Comparison of ENCODE assay signal across 1 cellular context in the genomic region with DNA sequence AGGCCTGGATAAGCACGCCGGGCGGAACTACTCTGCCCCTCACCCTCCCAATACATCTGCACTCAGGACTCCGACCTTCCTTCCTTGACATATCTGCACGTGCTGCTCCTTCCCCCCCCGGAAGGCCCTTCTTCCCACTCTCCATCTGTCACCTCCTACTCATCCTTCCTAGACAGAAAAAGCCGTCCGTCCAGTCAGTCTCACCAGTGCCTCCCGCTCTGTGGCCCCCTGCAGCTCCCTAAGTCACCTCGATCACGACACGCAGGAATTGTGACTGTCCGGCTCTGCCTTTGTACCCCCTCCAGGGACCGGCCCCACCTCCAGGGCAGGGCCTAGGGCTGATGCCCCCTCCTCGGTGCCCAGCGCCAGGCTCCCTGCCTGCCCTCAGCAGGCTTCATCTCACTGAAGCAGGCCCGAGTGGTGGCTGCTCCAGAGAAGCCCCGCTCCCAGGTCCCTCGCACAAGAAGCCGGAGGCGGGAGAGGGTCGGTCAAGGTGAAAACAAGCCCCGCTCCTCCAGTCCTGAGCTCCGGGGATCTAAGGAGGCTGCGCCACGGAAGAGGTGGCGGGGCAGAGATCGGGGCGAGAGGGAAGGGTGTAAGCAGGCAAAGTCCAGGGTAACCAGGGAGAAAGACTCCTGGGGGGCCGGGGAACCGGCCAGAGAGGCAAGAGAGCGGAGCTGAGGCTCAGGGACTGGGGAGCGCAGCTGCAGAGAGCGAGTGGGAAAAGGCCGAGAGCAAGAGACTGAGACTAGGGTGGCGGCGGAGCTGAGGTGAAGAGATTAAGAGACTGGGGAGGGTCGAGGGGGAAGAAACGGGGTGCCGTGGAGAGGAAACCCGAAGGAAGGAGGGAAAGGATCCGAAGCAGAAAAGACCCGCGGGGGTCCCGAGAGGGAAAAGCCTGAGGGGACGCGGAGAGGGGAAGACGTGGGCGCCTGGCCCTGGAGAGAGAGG.
TF ChIP-seq lines count a peak whose summit lies in the region.

No MANE protein-coding gene starts in this region.

TF ChIP-seq in HepG2, 621 proteins besides CTCF, POLR2A, EP300 and RAD21 (continues in another document):
- TF ChIP-seq ZNF225 (CRISPR knock-in tag; IDR thresholded peaks at IDR 0.05) (peak; percentile 31; the same call in 1 of the 2 replicates), ISX (CRISPR knock-in tag; conservative IDR thresholded peaks at IDR 0.05) (0 out of 2 replicates have a peak, but pooled peaks have one; percentile 35), IRX3 (CRISPR knock-in tag; IDR thresholded peaks at IDR 0.05; ENCODE audit: borderline replicate concordance, low read depth) (no peak), ZNF558 (CRISPR knock-in tag; IDR thresholded peaks at IDR 0.05; ENCODE audit: borderline replicate concordance) (0 out of 2 replicates have a peak, but pooled peaks have one; percentile 53), ATF1 (CRISPR knock-in tag; IDR thresholded peaks at IDR 0.05) (no peak), ZSCAN31 (CRISPR knock-in tag; IDR thresholded peaks at IDR 0.05; ENCODE audit: low read depth) (peak; percentile 44; the same call in 1 of the 2 replicates), ZNF816 (CRISPR knock-in tag; IDR thresholded peaks at IDR 0.05; ENCODE audit: borderline replicate concordance) (no peak), DPF2 (CRISPR knock-in tag; IDR thresholded peaks at IDR 0.05; ENCODE audit: borderline replicate concordance, low read depth) (no peak), DR1 (CRISPR knock-in tag; IDR thresholded peaks at IDR 0.05) (no peak), ZNF563 (CRISPR knock-in tag; IDR thresholded peaks at IDR 0.05) (peak; percentile 36; the same call in 1 of the 2 replicates), ZNF7 (CRISPR knock-in tag; IDR thresholded peaks at IDR 0.05) (no peak), NR1H2 (CRISPR knock-in tag; IDR thresholded peaks at IDR 0.05; ENCODE audit: borderline replicate concordance, low read depth) (no peak), THAP11 (CRISPR knock-in tag; IDR thresholded peaks at IDR 0.05) (0 out of 2 replicates have a peak, but pooled peaks have one; percentile 2), U2AF1 (optimal IDR thresholded peaks at IDR 0.05; ENCODE audit: low read depth, low read length) (no peak), SUZ12 (IDR thresholded peaks at IDR 0.05; ENCODE audit: low read depth, low read length) (no peak), ESRRA (CRISPR knock-in tag; IDR thresholded peaks at IDR 0.05; ENCODE audit: low read depth) (no peak), ZNF619 (CRISPR knock-in tag; IDR thresholded peaks at IDR 0.05) (0 out of 2 replicates have a peak, but pooled peaks have one; percentile 59), ZNF772 (CRISPR knock-in tag; IDR thresholded peaks at IDR 0.05) (0 out of 2 replicates have a peak, but pooled peaks have one; percentile 54), MYNN (CRISPR knock-in tag; IDR thresholded peaks at IDR 0.05; ENCODE audit: low read depth) (no peak), TBX2 (CRISPR knock-in tag; IDR thresholded peaks at IDR 0.05; ENCODE audit: borderline replicate concordance) (peak; percentile 30; the same call in 1 of the 2 replicates), TARDBP (CRISPR knock-in tag; IDR thresholded peaks at IDR 0.05) (no peak), AHR (CRISPR knock-in tag; IDR thresholded peaks at IDR 0.05) (no peak), ZNF530 (CRISPR knock-in tag; IDR thresholded peaks at IDR 0.05; ENCODE audit: low read depth) (no peak), ZNF552 (CRISPR knock-in tag; IDR thresholded peaks at IDR 0.05; ENCODE audit: borderline replicate concordance) (no peak), ZBTB3 (CRISPR knock-in tag; IDR thresholded peaks at IDR 0.05; ENCODE audit: borderline replicate concordance, low read depth) (no peak), JARID2 (CRISPR knock-in tag; IDR thresholded peaks at IDR 0.05; ENCODE audit: insufficient replicate concordance) (no peak)
- TF ChIP-seq, protein P1, sequence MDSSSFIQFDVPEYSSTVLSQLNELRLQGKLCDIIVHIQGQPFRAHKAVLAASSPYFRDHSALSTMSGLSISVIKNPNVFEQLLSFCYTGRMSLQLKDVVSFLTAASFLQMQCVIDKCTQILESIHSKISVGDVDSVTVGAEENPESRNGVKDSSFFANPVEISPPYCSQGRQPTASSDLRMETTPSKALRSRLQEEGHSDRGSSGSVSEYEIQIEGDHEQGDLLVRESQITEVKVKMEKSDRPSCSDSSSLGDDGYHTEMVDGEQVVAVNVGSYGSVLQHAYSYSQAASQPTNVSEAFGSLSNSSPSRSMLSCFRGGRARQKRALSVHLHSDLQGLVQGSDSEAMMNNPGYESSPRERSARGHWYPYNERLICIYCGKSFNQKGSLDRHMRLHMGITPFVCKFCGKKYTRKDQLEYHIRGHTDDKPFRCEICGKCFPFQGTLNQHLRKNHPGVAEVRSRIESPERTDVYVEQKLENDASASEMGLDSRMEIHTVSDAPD (CRISPR knock-in tag; IDR thresholded peaks at IDR 0.05): no peak
- TF ChIP-seq, protein P2, sequence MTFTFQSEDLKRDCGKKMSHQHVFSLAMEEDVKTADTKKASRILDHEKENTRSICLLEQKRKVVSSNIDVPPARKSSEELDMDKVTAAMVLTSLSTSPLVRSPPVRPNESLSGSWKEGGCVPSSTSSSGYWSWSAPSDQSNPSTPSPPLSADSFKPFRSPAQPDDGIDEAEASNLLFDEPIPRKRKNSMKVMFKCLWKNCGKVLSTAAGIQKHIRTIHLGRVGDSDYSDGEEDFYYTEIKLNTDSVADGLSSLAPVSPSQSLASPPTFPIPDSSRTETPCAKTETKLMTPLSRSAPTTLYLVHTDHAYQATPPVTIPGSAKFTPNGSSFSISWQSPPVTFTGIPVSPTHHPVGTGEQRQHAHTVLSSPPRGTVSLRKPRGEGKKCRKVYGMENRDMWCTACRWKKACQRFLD (CRISPR knock-in tag; IDR thresholded peaks at IDR 0.05; ENCODE audit: borderline replicate concordance): no peak
- TF ChIP-seq, protein P3, sequence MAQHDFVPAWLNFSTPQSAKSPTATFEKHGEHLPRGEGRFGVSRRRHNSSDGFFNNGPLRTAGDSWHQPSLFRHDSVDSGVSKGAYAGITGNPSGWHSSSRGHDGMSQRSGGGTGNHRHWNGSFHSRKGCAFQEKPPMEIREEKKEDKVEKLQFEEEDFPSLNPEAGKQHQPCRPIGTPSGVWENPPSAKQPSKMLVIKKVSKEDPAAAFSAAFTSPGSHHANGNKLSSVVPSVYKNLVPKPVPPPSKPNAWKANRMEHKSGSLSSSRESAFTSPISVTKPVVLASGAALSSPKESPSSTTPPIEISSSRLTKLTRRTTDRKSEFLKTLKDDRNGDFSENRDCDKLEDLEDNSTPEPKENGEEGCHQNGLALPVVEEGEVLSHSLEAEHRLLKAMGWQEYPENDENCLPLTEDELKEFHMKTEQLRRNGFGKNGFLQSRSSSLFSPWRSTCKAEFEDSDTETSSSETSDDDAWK (CRISPR knock-in tag; IDR thresholded peaks at IDR 0.05): no peak
- TF ChIP-seq, protein P4, sequence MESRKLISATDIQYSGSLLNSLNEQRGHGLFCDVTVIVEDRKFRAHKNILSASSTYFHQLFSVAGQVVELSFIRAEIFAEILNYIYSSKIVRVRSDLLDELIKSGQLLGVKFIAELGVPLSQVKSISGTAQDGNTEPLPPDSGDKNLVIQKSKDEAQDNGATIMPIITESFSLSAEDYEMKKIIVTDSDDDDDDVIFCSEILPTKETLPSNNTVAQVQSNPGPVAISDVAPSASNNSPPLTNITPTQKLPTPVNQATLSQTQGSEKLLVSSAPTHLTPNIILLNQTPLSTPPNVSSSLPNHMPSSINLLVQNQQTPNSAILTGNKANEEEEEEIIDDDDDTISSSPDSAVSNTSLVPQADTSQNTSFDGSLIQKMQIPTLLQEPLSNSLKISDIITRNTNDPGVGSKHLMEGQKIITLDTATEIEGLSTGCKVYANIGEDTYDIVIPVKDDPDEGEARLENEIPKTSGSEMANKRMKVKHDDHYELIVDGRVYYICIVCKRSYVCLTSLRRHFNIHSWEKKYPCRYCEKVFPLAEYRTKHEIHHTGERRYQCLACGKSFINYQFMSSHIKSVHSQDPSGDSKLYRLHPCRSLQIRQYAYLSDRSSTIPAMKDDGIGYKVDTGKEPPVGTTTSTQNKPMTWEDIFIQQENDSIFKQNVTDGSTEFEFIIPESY (CRISPR knock-in tag; IDR thresholded peaks at IDR 0.05): no peak
- TF ChIP-seq, protein P5, sequence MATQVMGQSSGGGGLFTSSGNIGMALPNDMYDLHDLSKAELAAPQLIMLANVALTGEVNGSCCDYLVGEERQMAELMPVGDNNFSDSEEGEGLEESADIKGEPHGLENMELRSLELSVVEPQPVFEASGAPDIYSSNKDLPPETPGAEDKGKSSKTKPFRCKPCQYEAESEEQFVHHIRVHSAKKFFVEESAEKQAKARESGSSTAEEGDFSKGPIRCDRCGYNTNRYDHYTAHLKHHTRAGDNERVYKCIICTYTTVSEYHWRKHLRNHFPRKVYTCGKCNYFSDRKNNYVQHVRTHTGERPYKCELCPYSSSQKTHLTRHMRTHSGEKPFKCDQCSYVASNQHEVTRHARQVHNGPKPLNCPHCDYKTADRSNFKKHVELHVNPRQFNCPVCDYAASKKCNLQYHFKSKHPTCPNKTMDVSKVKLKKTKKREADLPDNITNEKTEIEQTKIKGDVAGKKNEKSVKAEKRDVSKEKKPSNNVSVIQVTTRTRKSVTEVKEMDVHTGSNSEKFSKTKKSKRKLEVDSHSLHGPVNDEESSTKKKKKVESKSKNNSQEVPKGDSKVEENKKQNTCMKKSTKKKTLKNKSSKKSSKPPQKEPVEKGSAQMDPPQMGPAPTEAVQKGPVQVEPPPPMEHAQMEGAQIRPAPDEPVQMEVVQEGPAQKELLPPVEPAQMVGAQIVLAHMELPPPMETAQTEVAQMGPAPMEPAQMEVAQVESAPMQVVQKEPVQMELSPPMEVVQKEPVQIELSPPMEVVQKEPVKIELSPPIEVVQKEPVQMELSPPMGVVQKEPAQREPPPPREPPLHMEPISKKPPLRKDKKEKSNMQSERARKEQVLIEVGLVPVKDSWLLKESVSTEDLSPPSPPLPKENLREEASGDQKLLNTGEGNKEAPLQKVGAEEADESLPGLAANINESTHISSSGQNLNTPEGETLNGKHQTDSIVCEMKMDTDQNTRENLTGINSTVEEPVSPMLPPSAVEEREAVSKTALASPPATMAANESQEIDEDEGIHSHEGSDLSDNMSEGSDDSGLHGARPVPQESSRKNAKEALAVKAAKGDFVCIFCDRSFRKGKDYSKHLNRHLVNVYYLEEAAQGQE (IDR thresholded peaks at IDR 0.05; ENCODE audit: borderline replicate concordance in 1 of 2, low read depth in 1 of 2, low read length in 2 of 2): no peak
- TF ChIP-seq, protein P6, sequence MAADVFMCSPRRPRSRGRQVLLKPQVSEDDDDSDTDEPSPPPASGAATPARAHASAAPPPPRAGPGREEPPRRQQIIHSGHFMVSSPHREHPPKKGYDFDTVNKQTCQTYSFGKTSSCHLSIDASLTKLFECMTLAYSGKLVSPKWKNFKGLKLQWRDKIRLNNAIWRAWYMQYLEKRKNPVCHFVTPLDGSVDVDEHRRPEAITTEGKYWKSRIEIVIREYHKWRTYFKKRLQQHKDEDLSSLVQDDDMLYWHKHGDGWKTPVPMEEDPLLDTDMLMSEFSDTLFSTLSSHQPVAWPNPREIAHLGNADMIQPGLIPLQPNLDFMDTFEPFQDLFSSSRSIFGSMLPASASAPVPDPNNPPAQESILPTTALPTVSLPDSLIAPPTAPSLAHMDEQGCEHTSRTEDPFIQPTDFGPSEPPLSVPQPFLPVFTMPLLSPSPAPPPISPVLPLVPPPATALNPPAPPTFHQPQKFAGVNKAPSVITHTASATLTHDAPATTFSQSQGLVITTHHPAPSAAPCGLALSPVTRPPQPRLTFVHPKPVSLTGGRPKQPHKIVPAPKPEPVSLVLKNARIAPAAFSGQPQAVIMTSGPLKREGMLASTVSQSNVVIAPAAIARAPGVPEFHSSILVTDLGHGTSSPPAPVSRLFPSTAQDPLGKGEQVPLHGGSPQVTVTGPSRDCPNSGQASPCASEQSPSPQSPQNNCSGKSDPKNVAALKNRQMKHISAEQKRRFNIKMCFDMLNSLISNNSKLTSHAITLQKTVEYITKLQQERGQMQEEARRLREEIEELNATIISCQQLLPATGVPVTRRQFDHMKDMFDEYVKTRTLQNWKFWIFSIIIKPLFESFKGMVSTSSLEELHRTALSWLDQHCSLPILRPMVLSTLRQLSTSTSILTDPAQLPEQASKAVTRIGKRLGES (CRISPR knock-in tag; IDR thresholded peaks at IDR 0.05; ENCODE audit: borderline replicate concordance): no peak
- TF ChIP-seq, protein P7, sequence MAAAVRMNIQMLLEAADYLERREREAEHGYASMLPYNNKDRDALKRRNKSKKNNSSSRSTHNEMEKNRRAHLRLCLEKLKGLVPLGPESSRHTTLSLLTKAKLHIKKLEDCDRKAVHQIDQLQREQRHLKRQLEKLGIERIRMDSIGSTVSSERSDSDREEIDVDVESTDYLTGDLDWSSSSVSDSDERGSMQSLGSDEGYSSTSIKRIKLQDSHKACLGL (CRISPR knock-in tag; IDR thresholded peaks at IDR 0.05): 0 out of 2 replicates have a peak, but pooled peaks have one; percentile 18
- TF ChIP-seq, protein P8, sequence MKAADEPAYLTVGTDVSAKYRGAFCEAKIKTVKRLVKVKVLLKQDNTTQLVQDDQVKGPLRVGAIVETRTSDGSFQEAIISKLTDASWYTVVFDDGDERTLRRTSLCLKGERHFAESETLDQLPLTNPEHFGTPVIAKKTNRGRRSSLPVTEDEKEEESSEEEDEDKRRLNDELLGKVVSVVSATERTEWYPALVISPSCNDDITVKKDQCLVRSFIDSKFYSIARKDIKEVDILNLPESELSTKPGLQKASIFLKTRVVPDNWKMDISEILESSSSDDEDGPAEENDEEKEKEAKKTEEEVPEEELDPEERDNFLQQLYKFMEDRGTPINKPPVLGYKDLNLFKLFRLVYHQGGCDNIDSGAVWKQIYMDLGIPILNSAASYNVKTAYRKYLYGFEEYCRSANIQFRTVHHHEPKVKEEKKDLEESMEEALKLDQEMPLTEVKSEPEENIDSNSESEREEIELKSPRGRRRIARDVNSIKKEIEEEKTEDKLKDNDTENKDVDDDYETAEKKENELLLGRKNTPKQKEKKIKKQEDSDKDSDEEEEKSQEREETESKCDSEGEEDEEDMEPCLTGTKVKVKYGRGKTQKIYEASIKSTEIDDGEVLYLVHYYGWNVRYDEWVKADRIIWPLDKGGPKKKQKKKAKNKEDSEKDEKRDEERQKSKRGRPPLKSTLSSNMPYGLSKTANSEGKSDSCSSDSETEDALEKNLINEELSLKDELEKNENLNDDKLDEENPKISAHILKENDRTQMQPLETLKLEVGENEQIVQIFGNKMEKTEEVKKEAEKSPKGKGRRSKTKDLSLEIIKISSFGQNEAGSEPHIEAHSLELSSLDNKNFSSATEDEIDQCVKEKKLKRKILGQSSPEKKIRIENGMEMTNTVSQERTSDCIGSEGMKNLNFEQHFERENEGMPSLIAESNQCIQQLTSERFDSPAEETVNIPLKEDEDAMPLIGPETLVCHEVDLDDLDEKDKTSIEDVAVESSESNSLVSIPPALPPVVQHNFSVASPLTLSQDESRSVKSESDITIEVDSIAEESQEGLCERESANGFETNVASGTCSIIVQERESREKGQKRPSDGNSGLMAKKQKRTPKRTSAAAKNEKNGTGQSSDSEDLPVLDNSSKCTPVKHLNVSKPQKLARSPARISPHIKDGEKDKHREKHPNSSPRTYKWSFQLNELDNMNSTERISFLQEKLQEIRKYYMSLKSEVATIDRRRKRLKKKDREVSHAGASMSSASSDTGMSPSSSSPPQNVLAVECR (CRISPR knock-in tag; IDR thresholded peaks at IDR 0.05; ENCODE audit: borderline replicate concordance): peak; percentile 49
